23 cellular contexts compared by ENCODE assay signal in the genomic region with DNA sequence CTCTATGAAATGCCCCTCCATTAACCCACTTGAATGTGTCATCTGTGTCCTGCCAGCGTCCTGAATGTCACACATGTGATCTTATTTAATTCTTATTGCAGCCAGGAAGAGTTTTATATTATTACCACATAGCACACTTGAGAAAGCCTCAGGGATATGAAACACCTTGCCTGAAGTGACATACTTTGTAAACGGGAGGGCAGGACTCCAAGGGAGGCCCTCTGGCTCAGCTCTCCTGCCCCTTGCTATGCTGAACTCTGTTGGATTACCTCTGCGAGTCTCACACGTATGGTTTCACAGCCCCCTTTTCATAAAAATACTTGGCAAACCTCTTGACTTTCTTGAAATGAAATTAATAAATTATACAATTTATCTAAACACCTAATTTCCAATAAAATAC. TPM values are rescaled to one million over a fixed set of nuclear protein-coding genes. Genes with fewer than 3 reads are reported as not detected.
DNase-seq lines count a peak whose midpoint lies in the region; ATAC-seq, FAIRE-seq and TF ChIP-seq lines count a peak whose summit lies in the region.
"Had no signal": no experiment of that assay in that cellular context is flagged by ENCODE, and none has a peak within 500 bp of the region (broad histone marks: within the 10 kb centered on the region; RNA-seq: fewer than 3 reads in every experiment).

No MANE protein-coding gene starts in this region.

- H3K27me3 ChIP-seq in Caco-2 (replicated peaks; ENCODE audit: control insufficient read depth, insufficient read depth, low read length) (no peaks in the 10 kb centered on the region), left lung (no peaks in the 10 kb centered on the region)

- no peak for FAIRE-seq in RCC 7860 (lab: Jason Lieb, UNC)
- FAIRE-seq: A549, GM12878, H54 had no signal

- H3K36me3 Mint-ChIP-seq in Caco-2 (ENCODE audit: insufficient read depth, unreplicated experiment) (peaks cover 6% of the 10 kb centered on the region), mesothelial cell of epicardium (no peaks in the 10 kb centered on the region), type B pancreatic cell (no peaks in the 10 kb centered on the region)
- H3K36me3 Mint-ChIP-seq: CD4-positive, alpha-beta memory T cell had no signal

- H3K9me3 Mint-ChIP-seq in Caco-2 (ENCODE audit: unreplicated experiment) (no peaks in the 10 kb centered on the region), mesothelial cell of epicardium (no peaks in the 10 kb centered on the region), type B pancreatic cell (no peaks in the 10 kb centered on the region)
- H3K9me3 Mint-ChIP-seq: CD4-positive, alpha-beta memory T cell; HFFc6 had no signal

- TF ChIP-seq CTCF in Caco-2 (IDR thresholded peaks at IDR 0.05; ENCODE audit: insufficient read depth in 1 of 2, low read depth in 1 of 2, low read length in 1 of 2, severe bottlenecking in 1 of 2, unreplicated experiment in 1 of 2) (no peak), left lung (IDR thresholded peaks at IDR 0.05) (no peak), mesothelial cell of epicardium (IDR thresholded peaks at IDR 0.05; ENCODE audit: unreplicated experiment) (no peak), type B pancreatic cell (conservative IDR thresholded peaks at IDR 0.05) (no peak)

- no peaks in the 10 kb centered on the region for H3K9me3 ChIP-seq in Caco-2
- no peaks in the 10 kb centered on the region for H3K9me3 ChIP-seq in left lung
- H3K9me3 ChIP-seq: A549, HAP-1 had no signal

- H3K4me1 ChIP-seq in Caco-2, result peaks cover 12% of the 10 kb centered on the region
- no peaks in the 10 kb centered on the region for H3K4me1 ChIP-seq in left lung
- H3K4me1 ChIP-seq: A549 had no signal

- POLR2A ChIA-PET in Caco-2 (lab: Charles Lee), result no interaction called here

- BruUV-seq in Caco-2 (replicated peaks; lab: Mats Ljungman, UMichigan), result no TSS peak

- DNase-seq in Caco-2 (no peak), left lung (no peak), mesothelial cell of epicardium (ENCODE audit: low spot score in 2 of 2, unreplicated experiment in 2 of 2) (no peak), type B pancreatic cell (ENCODE audit: extremely low spot score, unreplicated experiment) (no peak), RCC 7860 (ENCODE audit: low spot score) (no peak), DMS53 treated with DMSO at 0.1 percent for 48 hours (lab: John Stamatoyannopoulos, UW; ENCODE audit: unreplicated experiment) (no peak), OCI-M2 (lab: John Stamatoyannopoulos, UW; ENCODE audit: unreplicated experiment) (no peak)
- DNase-seq: 8988T; ACHN; AML-193; C1 segment of cervical spinal cord; CD4-positive, alpha-beta memory T cell; COR-L47; DMS153; DMS79; EL; GDM1; GOT3; HFFc6 had no signal

- peak overlapping the region in 1 of 2 donors; percentile 70 for H3K27ac ChIP-seq in left lung
- H3K27ac ChIP-seq: A549 had no signal

- ATAC-seq in left lung, result peak; percentile 51
- ATAC-seq: A549, GM12878 had no signal

- H3K36me3 ChIP-seq in Caco-2 (ENCODE audit: control insufficient read depth, insufficient read depth, low read length) (no peaks in the 10 kb centered on the region), left lung (no peaks in the 10 kb centered on the region)
- H3K36me3 ChIP-seq: HAP-1 had no signal

- intact Hi-C loops in Caco-2 (cut with micrococcal nuclease; ENCODE audit: unreplicated experiment), result no loop called here
- intact Hi-C loops in left lung (cut with DNase I), result no loop called here

- H3K27me3 Mint-ChIP-seq in Caco-2 (ENCODE audit: insufficient read depth, unreplicated experiment) (no peaks in the 10 kb centered on the region), mesothelial cell of epicardium (ENCODE audit: low read depth) (peaks cover 4% of the 10 kb centered on the region), type B pancreatic cell (no peaks in the 10 kb centered on the region)

- CTCF ChIA-PET in Caco-2 (lab: Charles Lee), result interaction anchor here (3.2 kb wide), 1 partner anchor 11 kb away, joined by 17 read pairs; the partner anchor contains the start of gene ZCCHC4

- H3K27ac Mint-ChIP-seq in Caco-2 (ENCODE audit: unreplicated experiment) (peak overlapping the region; percentile 83), mesothelial cell of epicardium (peak overlapping the region; percentile 32), type B pancreatic cell (peak overlapping the region; percentile 89)
- H3K27ac Mint-ChIP-seq: CD4-positive, alpha-beta memory T cell; HFFc6 had no signal

- peak overlapping the region; percentile 27 for H3K4me3 Mint-ChIP-seq in Caco-2 (ENCODE audit: unreplicated experiment)
- H3K4me3 Mint-ChIP-seq in mesothelial cell of epicardium, result no peak overlapping the region
- H3K4me3 Mint-ChIP-seq in type B pancreatic cell, result no peak overlapping the region
- H3K4me3 Mint-ChIP-seq: CD4-positive, alpha-beta memory T cell; HFFc6 had no signal

- peaks cover 19% of the 10 kb centered on the region for H3K4me1 Mint-ChIP-seq in Caco-2 (ENCODE audit: low read depth, unreplicated experiment)
- H3K4me1 Mint-ChIP-seq in mesothelial cell of epicardium, result peaks cover 24% of the 10 kb centered on the region
- H3K4me1 Mint-ChIP-seq in type B pancreatic cell (ENCODE audit: unreplicated experiment), result peaks cover 10% of the 10 kb centered on the region
- H3K4me1 Mint-ChIP-seq: CD4-positive, alpha-beta memory T cell had no signal

- H3K4me3 ChIP-seq in Caco-2 (ENCODE audit: low read depth, low read length) (no peak overlapping the region), left lung (no peak overlapping the region)
- H3K4me3 ChIP-seq: A549, GM12878, HAP-1 had no signal

RNA-seq across cellular contexts. Expression of gene ZCCHC4, which starts 11.1 kb away (rescaled TPM):
- total RNA-seq in Caco-2 (2022), result 13.1 and 13.2 TPM in 2 replicates
- total RNA-seq in left lung, result 10 to 100 TPM in 1 of 2 donors, 1 to 10 TPM in 1; 8.5 to 10.1 TPM
- total RNA-seq in mesothelial cell of epicardium, result 13.2 to 15.9 TPM (median 15.4 TPM) in 3 replicates
- total RNA-seq in type B pancreatic cell (ENCODE audit: low replicate concordance), result 9.3 and 11.2 TPM in 2 replicates

Comparison
In these comparisons a context has a peak if more than half of its experiments do, and no peak if none do; other contexts are left out.
1. H3K27ac Mint-ChIP-seq: peak in every context shown above with its lines; median percentile 89 in type B pancreatic cell; 83 in Caco-2; 32 in mesothelial cell of epicardium.